8 cellular contexts compared by ENCODE assay signal in the genomic region with DNA sequence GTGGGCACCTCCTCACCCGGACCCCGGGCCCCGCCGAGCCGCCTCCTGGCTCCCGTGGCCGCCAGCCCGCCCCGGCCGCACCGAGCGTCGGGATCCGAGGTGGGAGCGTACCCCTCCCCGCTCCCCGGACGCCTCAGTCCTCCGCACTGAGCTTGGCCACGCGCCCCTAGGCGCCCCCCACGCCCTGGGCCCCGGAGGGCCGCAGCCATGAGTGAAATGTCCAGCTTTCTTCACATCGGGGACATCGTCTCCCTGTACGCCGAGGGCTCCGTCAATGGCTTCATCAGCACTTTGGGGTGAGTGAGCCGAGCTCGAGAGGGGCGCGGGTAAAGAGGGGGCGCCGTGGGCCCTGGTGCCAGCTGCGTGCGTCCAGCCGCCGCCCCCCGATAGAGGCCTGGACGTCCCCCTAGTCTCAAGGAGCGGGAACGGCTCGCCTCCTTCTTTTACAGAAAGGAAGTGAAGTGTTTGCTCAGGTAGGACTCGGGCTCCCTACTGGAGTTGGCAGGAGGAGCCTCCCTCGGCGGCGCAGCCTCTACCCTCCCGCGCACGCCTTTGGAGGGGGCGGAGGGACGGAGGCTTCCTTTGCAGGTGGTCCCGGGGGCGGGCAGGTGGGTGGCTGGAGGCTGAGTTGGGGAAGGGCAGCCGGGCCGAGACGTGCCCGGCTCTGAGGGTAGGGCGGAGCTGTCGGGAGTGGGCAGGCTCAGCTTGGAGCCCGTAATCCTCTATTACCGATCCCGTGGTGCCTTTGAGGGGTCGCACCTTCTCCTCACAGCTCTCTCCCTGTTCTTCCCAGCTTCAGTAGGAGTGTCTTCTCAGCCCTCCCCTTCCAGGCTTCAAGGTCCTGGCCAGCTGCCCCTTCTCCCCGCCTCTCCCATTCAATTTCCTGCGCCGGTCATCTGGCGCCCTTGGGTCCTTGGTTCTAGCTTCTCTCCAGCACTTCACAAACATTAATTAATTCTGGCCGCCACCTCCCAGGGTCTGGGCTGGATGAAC. TPM values are rescaled to one million over a fixed set of nuclear protein-coding genes. Genes with fewer than 3 reads are reported as not detected.
DNase-seq lines count a peak whose midpoint lies in the region; ATAC-seq and TF ChIP-seq lines count a peak whose summit lies in the region.

No MANE protein-coding gene starts in this region.

- POLR2A ChIA-PET in AG04450 (lab: Yijun Ruan, JAX) = interaction anchor here (1.1 to 1.7 kb wide), 2 partner anchors 32 to 89 kb away, joined by 3 to 8 read pairs; no protein-coding TSS in a partner anchor

- peak; percentile 20 to 45 (median 41) for TF ChIP-seq POLR2A in body of pancreas (IDR thresholded peaks at IDR 0.05)

- no peak for TF ChIP-seq CTCF in AG04450 (IDR thresholded peaks at IDR 0.05; ENCODE audit: low read depth, low read length)
- no peak for TF ChIP-seq CTCF in body of pancreas (IDR thresholded peaks at IDR 0.05)

- H3K9me3 ChIP-seq in AG04450 (ENCODE audit: control insufficient read depth, insufficient read depth, low read length) (no peaks in the 10 kb centered on the region; the same call in 1 of the 2 replicates), SJCRH30 (replicated peaks) (no peaks in the 10 kb centered on the region), body of pancreas (no peaks in the 10 kb centered on the region)

- peaks cover 5% of the 10 kb centered on the region for H3K4me1 ChIP-seq in SJCRH30
- peaks cover 26% of the 10 kb centered on the region for H3K4me1 ChIP-seq in body of pancreas

- H3K36me3 ChIP-seq in SJCRH30 (no peaks in the 10 kb centered on the region), body of pancreas (replicated peaks in 1 of 2; ENCODE audit: insufficient read depth in 1 of 2, low read depth in 2 of 2) (no peaks in the 10 kb centered on the region)

- H3K27me3 ChIP-seq in AG04450 (ENCODE audit: control insufficient read depth, insufficient read depth, low read length) (no peaks in the 10 kb centered on the region), SJCRH30 (no peaks in the 10 kb centered on the region), body of pancreas (no peaks in the 10 kb centered on the region)

- 2 to 6% methylated on average over 17 to 63 of the region's 71 CpGs for WGBS in body of pancreas, 2 donors

- intact Hi-C loops in body of pancreas (cut with DNase I) = no loop called here

- ATAC-seq in GM19025 (IDR thresholded peaks at IDR 0.05; ENCODE audit: low read depth, unreplicated experiment) = peak; percentile 26
- ATAC-seq in HG03439 (IDR thresholded peaks at IDR 0.05; ENCODE audit: unreplicated experiment) = peak; percentile 31
- ATAC-seq in body of pancreas = peak; percentile 49

- DNase-seq in AG04450 (ENCODE audit: low read depth, low spot score) (no peak), SJCRH30 (no peak), body of pancreas (peak; percentile 39 to 59 (median 50)), kidney glomerular epithelial cell (lab: John Stamatoyannopoulos, UW) (peak; percentile 32), OCI-M1 (lab: John Stamatoyannopoulos, UW) (no peak)
- DNase-seq in stimulated activated CD8-positive, alpha-beta memory T cell treated with anti-CD3 and anti-CD28 coated beads, Interleukin-15, amount 100 ng/mL, for 4 hours (ENCODE audit: low read depth in 2 of 2) = peak; percentile 38 to 46

- H3K4me3 ChIP-seq in AG04450 (ENCODE audit: low read depth, low read length) (peak overlapping the region; percentile 63), SJCRH30 (peak overlapping the region; percentile 63), body of pancreas (peak overlapping the region; percentile 42 to 44)

- H3K27ac ChIP-seq in AG04450 (ENCODE audit: low read depth, low read length) (no peak overlapping the region), SJCRH30 (no peak overlapping the region), body of pancreas (peak overlapping the region; percentile 56 to 84 (median 69))

- CTCF ChIA-PET in AG04450 (lab: Charles Lee) = interaction anchor here (1.2 to 1.5 kb wide), 2 partner anchors 11 to 32 kb away, joined by 4 to 6 read pairs; no protein-coding TSS in a partner anchor

RNA-seq across cellular contexts. Expression of a gene that starts 0.6 kb away (rescaled TPM):
- polyA plus RNA-seq in AG04450 (2011; rRNA removed) = 4.4 and 4.8 TPM in 2 replicates
- 7.4 and 9.6 TPM in 2 replicates for polyA minus RNA-seq in AG04450 (2011; rRNA and poly(A)+ RNA removed)
- 2.6 and 2.9 TPM in 2 replicates for total RNA-seq in SJCRH30 (2014; rRNA removed; shearing (Covaris generic))
- 10 to 100 TPM; 17.5 to 25.9 TPM for total RNA-seq in body of pancreas

RNA-seq across cellular contexts. Expression of a gene that starts 41.6 kb away (rescaled TPM):
- 13.0 and 16.3 TPM in 2 replicates for polyA plus RNA-seq in AG04450 (2011; rRNA removed)
- 19.3 and 26.5 TPM in 2 replicates for polyA minus RNA-seq in AG04450 (2011; rRNA and poly(A)+ RNA removed)
- 22.5 and 24.0 TPM in 2 replicates for total RNA-seq in SJCRH30 (2014; rRNA removed; shearing (Covaris generic))
- total RNA-seq in body of pancreas = 1 to 10 TPM; 2.3 to 5.7 TPM

Comparison
In these comparisons a context has a peak if more than half of its experiments do, and no peak if none do; other contexts are left out.
1. DNase-seq: peak in body of pancreas (4 of 4), kidney glomerular epithelial cell (single experiment) and stimulated activated CD8-positive, alpha-beta memory T cell treated with anti-CD3 and anti-CD28 coated beads, Interleukin-15, amount 100 ng/mL, for 4 hours (2 of 2); none in AG04450 (single experiment), SJCRH30 (0 of 2) and OCI-M1 (single experiment).
2. H3K27ac ChIP-seq: peak in body of pancreas (4 of 4); none in AG04450 (single experiment) and SJCRH30 (single experiment).
3. Peak in every context shown above with its lines, with median percentiles within 50 percentile points of each other: H3K4me3 ChIP-seq and ATAC-seq.